18 cellular contexts compared by ENCODE assay signal in genomic region chr1:207315435-207315834, GRCh38. TPM values are rescaled to one million over a fixed set of nuclear protein-coding genes. Genes with fewer than 3 reads are reported as not detected.
A peak's percentile ranks its signal among the peaks of the same experiment; 100 is the strongest.
DNase-seq lines count a peak whose midpoint lies in the region; ATAC-seq and TF ChIP-seq lines count a peak whose summit lies in the region.
"Had no signal": no experiment of that assay in that cellular context is flagged by ENCODE, and none has a peak within 500 bp of the region (broad histone marks: within the 10 kb centered on the region; RNA-seq: fewer than 3 reads in every experiment).

No MANE protein-coding gene starts in this region.

- no peak overlapping the region for H3K4ac ChIP-seq in mesendoderm (ENCODE audit: low read depth, low read length)

- H3K18ac ChIP-seq in mesendoderm (ENCODE audit: low read length): no peak overlapping the region

- CTCF ChIA-PET in Calu3 (lab: Charles Lee): no interaction called here

- H3K27ac ChIP-seq in VCaP (peak overlapping the region; percentile 84), mesendoderm (ENCODE audit: low read depth, low read length) (no peak overlapping the region)
- H3K27ac ChIP-seq: BLaER1 had no signal

- no peak overlapping the region for H3K56ac ChIP-seq in mesendoderm (ENCODE audit: low read length)

- no peak overlapping the region for H2BK15ac ChIP-seq in mesendoderm (replicated peaks; ENCODE audit: low read depth)

- no peaks in the 10 kb centered on the region for H3K9me3 Mint-ChIP-seq in Calu3 (ENCODE audit: low read depth, unreplicated experiment)

- no peak overlapping the region for H3K4me3 ChIP-seq in mesendoderm (ENCODE audit: low read length)
- no peak overlapping the region for H3K4me3 ChIP-seq in foreskin fibroblast (ENCODE audit: low read depth in 1 of 2, low read length in 2 of 2)
- H3K4me3 ChIP-seq: BLaER1 had no signal

- H3K27me3 Mint-ChIP-seq in Calu3 (ENCODE audit: unreplicated experiment): no peaks in the 10 kb centered on the region

- TF ChIP-seq CTCF in Calu3 (IDR thresholded peaks at IDR 0.05; ENCODE audit: unreplicated experiment) (no peak), VCaP (conservative IDR thresholded peaks at IDR 0.05) (no peak), foreskin fibroblast (IDR thresholded peaks at IDR 0.05; ENCODE audit: low read depth, low read length) (no peak)

- no peaks in the 10 kb centered on the region for H3K79me2 ChIP-seq in mesendoderm (ENCODE audit: control insufficient read depth, insufficient read depth, low read length)

- H3K27me3 ChIP-seq in mesendoderm (ENCODE audit: insufficient read depth, low read length, poor library complexity): no peaks in the 10 kb centered on the region
- H3K27me3 ChIP-seq: BLaER1 had no signal

- peak overlapping the region; percentile 66 for H3K27ac Mint-ChIP-seq in Calu3 (ENCODE audit: unreplicated experiment)

- no peak overlapping the region for H4K5ac ChIP-seq in mesendoderm (ENCODE audit: low read length)

- peaks cover 15% of the 10 kb centered on the region for H3K4me1 ChIP-seq in mesendoderm (ENCODE audit: control insufficient read depth, low read depth, low read length)

- no peak overlapping the region for H3K23ac ChIP-seq in mesendoderm (ENCODE audit: low read length)

- peak overlapping the region; percentile 3 for H2AK5ac ChIP-seq in mesendoderm (ENCODE audit: low read length)

- intact Hi-C loops in Calu3 (cut with micrococcal nuclease; ENCODE audit: unreplicated experiment): loop anchor here (5.0 kb wide), 1 partner anchor 33 kb away; no protein-coding TSS in a partner anchor

- DNase-seq in Calu3: no peak
- DNase-seq in mesendoderm: no peak
- DNase-seq in foreskin fibroblast: no peak
- no peak for DNase-seq in left lobe of liver (ENCODE audit: low spot score)
- no peak for DNase-seq in superior temporal gyrus (ENCODE audit: extremely low spot score)
- no peak for DNase-seq in HT-29 (ENCODE audit: low spot score)
- DNase-seq: KBM-7, NCI-H1092 treated with DMSO at 0.1 percent for 48 hours, NCI-H146, NCI-H2029, NCI-H2227 treated with DMSO at 0.1 percent for 48 hours, NCI-H510A, NCI-H748 treated with DMSO at 0.1 percent for 48 hours, SIG-M5, SK-N-SH had no signal

- H2BK5ac ChIP-seq in mesendoderm (ENCODE audit: low read length): no peak overlapping the region

- no peak overlapping the region for H2BK120ac ChIP-seq in mesendoderm (ENCODE audit: low read depth, low read length)

- no CpG with 5 or more reads among the region's 3 CpGs for WGBS in mesendoderm (ENCODE audit: extremely low coverage, insufficient coverage, low lambda C conversion rate)

- peaks cover 32% of the 10 kb centered on the region for H3K4me1 Mint-ChIP-seq in Calu3 (ENCODE audit: low read depth, unreplicated experiment)

- no peak overlapping the region for H3K4me2 ChIP-seq in mesendoderm (ENCODE audit: low read length)
- H3K4me2 ChIP-seq: BLaER1, SK-N-SH had no signal

- H3K9ac ChIP-seq in mesendoderm (ENCODE audit: low read length): no peak overlapping the region
- H3K9ac ChIP-seq: BLaER1, SK-N-SH had no signal

- no peaks in the 10 kb centered on the region for H3K79me1 ChIP-seq in mesendoderm (ENCODE audit: low read length)

- no TSS peak for BruUV-seq in Calu3 (replicated peaks; lab: Mats Ljungman, UMichigan)

- no peak for ATAC-seq in left lobe of liver
- ATAC-seq: Panc1 had no signal

- H3K36me3 Mint-ChIP-seq in Calu3 (ENCODE audit: insufficient read depth, unreplicated experiment): peaks cover 25% of the 10 kb centered on the region

- no peaks in the 10 kb centered on the region for H3K36me3 ChIP-seq in mesendoderm (ENCODE audit: control insufficient read depth, insufficient read depth, low read length)
- H3K36me3 ChIP-seq: BLaER1 had no signal

- peak overlapping the region; percentile 6 for H3K4me3 Mint-ChIP-seq in Calu3 (ENCODE audit: low read depth, unreplicated experiment)

- no peak overlapping the region for H4K8ac ChIP-seq in mesendoderm (ENCODE audit: low read depth, low read length)

RNA-seq across cellular contexts. Expression of gene CD55, which starts 6.0 kb away (rescaled TPM):
- 106 and 126 TPM in 2 replicates for total RNA-seq in Calu3 (2022)
- 31.6 TPM for polyA plus RNA-seq in mesendoderm (2013, experiment 1 of 2)
- 32.3 TPM for polyA plus RNA-seq in mesendoderm (2013, experiment 2 of 2)
- 9.8 TPM for total RNA-seq in left lobe of liver
- 55.0 and 65.9 TPM in 2 replicates for total RNA-seq in HT-29 (2014; rRNA removed; shearing (Covaris generic))
